22 cellular contexts compared by ENCODE assay signal in the genomic region with DNA sequence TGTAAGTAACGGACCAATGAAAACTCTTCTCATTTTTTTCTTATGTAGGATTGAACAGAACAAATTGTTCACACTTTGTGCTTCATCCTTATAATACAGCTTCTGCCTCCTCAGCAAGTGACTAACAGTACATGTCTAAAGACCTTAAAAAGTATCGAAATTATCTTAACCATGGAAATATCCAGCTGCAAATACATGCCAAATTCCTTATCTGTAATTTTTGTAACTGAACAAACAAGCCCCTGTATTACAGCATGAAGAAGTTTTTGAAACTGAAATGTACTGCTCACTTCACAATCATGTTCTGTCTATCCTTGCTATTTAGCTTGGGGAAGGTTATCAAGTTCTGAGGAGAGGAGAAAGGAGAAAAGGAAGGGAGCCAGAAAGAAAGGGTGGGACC. TPM values are rescaled to one million over a fixed set of nuclear protein-coding genes. Genes with fewer than 3 reads are reported as not detected.
A peak's percentile ranks its signal among the peaks of the same experiment; 100 is the strongest.
DNase-seq lines count a peak whose midpoint lies in the region; ATAC-seq and TF ChIP-seq lines count a peak whose summit lies in the region.
"Had no signal": no experiment of that assay in that cellular context is flagged by ENCODE, and none has a peak within 500 bp of the region (broad histone marks: within the 10 kb centered on the region; RNA-seq: fewer than 3 reads in every experiment).

No MANE protein-coding gene starts in this region.

- H3K4me3 Mint-ChIP-seq in mesothelial cell of epicardium = no peak overlapping the region
- H3K4me3 Mint-ChIP-seq in nephron progenitor cell = peak overlapping the region; percentile 19
- no peak overlapping the region for H3K4me3 Mint-ChIP-seq in osteocyte (ENCODE audit: unreplicated experiment)
- H3K4me3 Mint-ChIP-seq: CD14-positive monocyte; CD4-positive, alpha-beta memory T cell; CD4-positive, CD25-positive, alpha-beta regulatory T cell; CD8-positive, alpha-beta memory T cell had no signal

- intact Hi-C loops in uterus (cut with DNase I; ENCODE audit: low total_unique reads) = no loop called here

- H3K27me3 Mint-ChIP-seq in mesothelial cell of epicardium (ENCODE audit: low read depth) = peaks cover 8% of the 10 kb centered on the region
- H3K27me3 Mint-ChIP-seq in nephron progenitor cell (ENCODE audit: low read depth, poor library complexity) = peaks cover 35% of the 10 kb centered on the region
- peaks cover 22% of the 10 kb centered on the region for H3K27me3 Mint-ChIP-seq in osteocyte (ENCODE audit: unreplicated experiment)

- H3K9me3 Mint-ChIP-seq in mesothelial cell of epicardium (no peaks in the 10 kb centered on the region), nephron progenitor cell (no peaks in the 10 kb centered on the region), osteocyte (ENCODE audit: unreplicated experiment) (no peaks in the 10 kb centered on the region)
- H3K9me3 Mint-ChIP-seq: CD14-positive monocyte had no signal

- ATAC-seq in foreskin keratinocyte = no peak

- H3K4me1 ChIP-seq in uterus (no peaks in the 10 kb centered on the region), foreskin keratinocyte (no peaks in the 10 kb centered on the region)
- H3K4me1 ChIP-seq: BE2C had no signal

- DNase-seq in mesothelial cell of epicardium (ENCODE audit: low spot score in 2 of 2, unreplicated experiment in 2 of 2) (no peak), nephron progenitor cell (no peak), uterus (no peak), glomerular visceral epithelial cell (ENCODE audit: extremely low spot score) (no peak), foreskin keratinocyte (no peak), osteocyte (ENCODE audit: extremely low spot score, unreplicated experiment) (no peak)
- DNase-seq: 8988T; ACHN; BE2C; C1 segment of cervical spinal cord; CD4-positive, alpha-beta memory T cell; CD4-positive, CD25-positive, alpha-beta regulatory T cell; CD8-positive, alpha-beta memory T cell; COR-L47; DMS 273 treated with DMSO at 0.1 percent for 48 hours; DMS153; DMS53; DMS79; GF-D8 had no signal

- H3K4me1 Mint-ChIP-seq in mesothelial cell of epicardium (peaks cover 38% of the 10 kb centered on the region), nephron progenitor cell (peaks cover 60% of the 10 kb centered on the region), osteocyte (ENCODE audit: unreplicated experiment) (no peaks in the 10 kb centered on the region)
- H3K4me1 Mint-ChIP-seq: CD14-positive monocyte; CD4-positive, CD25-positive, alpha-beta regulatory T cell; CD8-positive, alpha-beta memory T cell had no signal

- H3K36me3 ChIP-seq in uterus = no peaks in the 10 kb centered on the region
- H3K36me3 ChIP-seq: BE2C, BLaER1 had no signal

- TF ChIP-seq CTCF in mesothelial cell of epicardium (IDR thresholded peaks at IDR 0.05; ENCODE audit: unreplicated experiment) = no peak
- TF ChIP-seq CTCF in nephron progenitor cell (IDR thresholded peaks at IDR 0.05) = no peak
- no peak for TF ChIP-seq CTCF in uterus (IDR thresholded peaks at IDR 0.05)
- no peak for TF ChIP-seq CTCF in foreskin keratinocyte (conservative IDR thresholded peaks at IDR 0.05)
- TF ChIP-seq CTCF in osteocyte (IDR thresholded peaks at IDR 0.05) = no peak

- H3K9me3 ChIP-seq in uterus = no peaks in the 10 kb centered on the region
- H3K9me3 ChIP-seq: BE2C had no signal

- no peaks in the 10 kb centered on the region for H3K27me3 ChIP-seq in uterus
- H3K27me3 ChIP-seq in foreskin keratinocyte = peaks cover 12% of the 10 kb centered on the region
- H3K27me3 ChIP-seq: BE2C, BLaER1 had no signal

- H3K27ac ChIP-seq in uterus = peak overlapping the region; percentile 64 to 80
- no peak overlapping the region for H3K27ac ChIP-seq in foreskin keratinocyte
- H3K27ac ChIP-seq: BLaER1 had no signal

- peaks cover 49% of the 10 kb centered on the region for H3K36me3 Mint-ChIP-seq in mesothelial cell of epicardium
- H3K36me3 Mint-ChIP-seq in nephron progenitor cell (ENCODE audit: low read depth) = peaks cover 94% of the 10 kb centered on the region
- H3K36me3 Mint-ChIP-seq in osteocyte (ENCODE audit: unreplicated experiment) = no peaks in the 10 kb centered on the region
- H3K36me3 Mint-ChIP-seq: CD14-positive monocyte; CD4-positive, alpha-beta memory T cell; CD4-positive, CD25-positive, alpha-beta regulatory T cell; CD8-positive, alpha-beta memory T cell had no signal

- TF ChIP-seq POLR2A in uterus (IDR thresholded peaks at IDR 0.05) = no peak

- H3K27ac Mint-ChIP-seq in mesothelial cell of epicardium = peak overlapping the region; percentile 47
- no peak overlapping the region for H3K27ac Mint-ChIP-seq in nephron progenitor cell
- no peak overlapping the region for H3K27ac Mint-ChIP-seq in osteocyte (ENCODE audit: unreplicated experiment)
- H3K27ac Mint-ChIP-seq: CD14-positive monocyte; CD4-positive, alpha-beta memory T cell; CD4-positive, CD25-positive, alpha-beta regulatory T cell; CD8-positive, alpha-beta memory T cell had no signal

- H3K4me3 ChIP-seq in uterus = no peak overlapping the region
- H3K4me3 ChIP-seq: BLaER1 had no signal

RNA-seq across cellular contexts. Expression of gene WT1, which starts 20.4 kb away (rescaled TPM):
- total RNA-seq in mesothelial cell of epicardium = 122 to 131 TPM (median 125 TPM) in 3 replicates
- total RNA-seq in uterus = 100 to 1,000 TPM in 1 of 4 donors, 10 to 100 TPM in 3; 51.2 to 125 (median 53.6) TPM
- 0.35 TPM in 1 of 2 replicates, not detected in the other for total RNA-seq in foreskin keratinocyte
- 0.21 TPM in 1 of 2 replicates, not detected in the other for polyA plus RNA-seq in foreskin keratinocyte
- not detected in 2 replicates for total RNA-seq in osteocyte
- total RNA-seq: CD4-positive, alpha-beta memory T cell; CD4-positive, CD25-positive, alpha-beta regulatory T cell; CD8-positive, alpha-beta memory T cell had no signal
- polyA plus RNA-seq: AG04450; CD14-positive monocyte; CD4-positive, alpha-beta memory T cell; CD4-positive, CD25-positive, alpha-beta regulatory T cell; CD8-positive, alpha-beta memory T cell had no signal

Comparison
In these comparisons a context has a peak if more than half of its experiments do, and no peak if none do; other contexts are left out.
1. RNA of gene WT1, which starts 20.4 kb away (total RNA-seq): 122 to 131 TPM in mesothelial cell of epicardium and 51.2 to 125 TPM in uterus; 0.35 TPM in foreskin keratinocyte and not detected in osteocyte; every median in the first group is over 10 times any median in the second.